10 cellular contexts compared by ENCODE assay signal in the genomic region with DNA sequence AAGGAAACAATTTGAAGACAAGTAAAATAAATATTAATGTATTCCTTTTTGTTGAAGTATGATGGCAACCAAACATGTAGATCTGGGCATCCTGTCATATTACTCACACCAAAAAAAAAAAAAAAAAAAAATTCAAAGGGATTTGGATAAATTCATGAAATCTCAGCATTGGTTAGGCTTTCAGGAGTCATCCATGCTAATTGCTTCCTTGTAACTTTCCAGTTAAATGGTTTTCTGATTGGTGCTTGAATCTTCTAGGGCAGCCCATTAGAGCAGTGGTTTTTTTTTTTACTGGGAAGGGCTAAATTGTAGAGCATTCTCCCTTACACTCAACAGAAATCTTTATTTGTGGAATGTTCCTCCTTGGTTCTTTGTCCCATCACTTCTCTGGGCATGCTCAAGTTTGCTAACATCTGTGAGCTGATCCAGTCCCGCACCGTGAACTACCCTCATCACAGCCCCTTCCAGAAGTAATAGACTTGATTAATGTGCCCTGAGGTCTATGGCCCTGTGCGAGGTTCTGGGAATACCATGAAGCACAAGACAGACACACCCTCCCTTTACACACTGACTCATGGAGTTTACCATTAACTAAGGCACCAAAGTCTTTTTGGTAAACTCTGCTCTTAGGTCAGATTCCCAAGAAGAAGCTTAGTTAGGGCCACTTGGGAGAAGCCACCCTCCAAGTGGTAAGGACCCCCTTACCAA. TPM values are rescaled to one million over a fixed set of nuclear protein-coding genes. Genes with fewer than 3 reads are reported as not detected.
A peak's percentile ranks its signal among the peaks of the same experiment; 100 is the strongest.
DNase-seq lines count a peak whose midpoint lies in the region; ATAC-seq, FAIRE-seq and TF ChIP-seq lines count a peak whose summit lies in the region.
"Had no signal": no experiment of that assay in that cellular context is flagged by ENCODE, and none has a peak within 500 bp of the region (broad histone marks: within the 10 kb centered on the region; RNA-seq: fewer than 3 reads in every experiment).

No MANE protein-coding gene starts in this region.

- no peaks in the 10 kb centered on the region for H3K27me3 ChIP-seq in heart left ventricle
- H3K27me3 ChIP-seq in right cardiac atrium (ENCODE audit: control insufficient read depth, insufficient read depth), result no peaks in the 10 kb centered on the region
- H3K27me3 ChIP-seq in keratinocyte (ENCODE audit: control insufficient read depth, extremely low read depth, insufficient read depth, low read length), result no peaks in the 10 kb centered on the region
- H3K27me3 ChIP-seq in tibial artery, result no peaks in the 10 kb centered on the region

- peak overlapping the region; percentile 96 for H3K27ac Mint-ChIP-seq in activated naive CD8-positive, alpha-beta T cell
- H3K27ac Mint-ChIP-seq: B cell had no signal

- H3K9me3 Mint-ChIP-seq in activated naive CD8-positive, alpha-beta T cell (ENCODE audit: low read depth), result no peaks in the 10 kb centered on the region

- no peaks in the 10 kb centered on the region for H3K9me3 ChIP-seq in heart left ventricle
- no peaks in the 10 kb centered on the region for H3K9me3 ChIP-seq in right cardiac atrium (ENCODE audit: control insufficient read depth, low read length)
- no peaks in the 10 kb centered on the region for H3K9me3 ChIP-seq in keratinocyte (ENCODE audit: control insufficient read depth, low read depth, low read length)
- no peaks in the 10 kb centered on the region for H3K9me3 ChIP-seq in tibial artery

- peak overlapping the region; percentile 92 for H3K4me3 Mint-ChIP-seq in activated naive CD8-positive, alpha-beta T cell
- H3K4me3 Mint-ChIP-seq: B cell had no signal

- H3K79me2 ChIP-seq in keratinocyte (ENCODE audit: control insufficient read depth, insufficient read depth, low read length), result no peaks in the 10 kb centered on the region

- DNase-seq in heart left ventricle (no peak), right cardiac atrium (no peak), keratinocyte (ENCODE audit: low read depth, low spot score) (no peak), tibial artery (no peak), NCI-H345 (lab: John Stamatoyannopoulos, UW) (no peak), NCI-H510A (lab: John Stamatoyannopoulos, UW) (no peak)
- DNase-seq: NCI-H69 had no signal

- H3K4me1 Mint-ChIP-seq in activated naive CD8-positive, alpha-beta T cell (ENCODE audit: low read depth), result peaks cover 89% of the 10 kb centered on the region

- H3K27me3 Mint-ChIP-seq in activated naive CD8-positive, alpha-beta T cell, result no peaks in the 10 kb centered on the region
- H3K27me3 Mint-ChIP-seq: B cell had no signal

- H3K4me1 ChIP-seq in heart left ventricle (peaks cover 20 to 81% (median 44%) of the 10 kb centered on the region in 12 donors), right cardiac atrium (ENCODE audit: control insufficient read depth, insufficient read depth, low read length) (peaks cover 24% of the 10 kb centered on the region), keratinocyte (ENCODE audit: control insufficient read depth, extremely low read depth, insufficient read depth, low read length) (peaks cover 4% of the 10 kb centered on the region), tibial artery (peaks cover 0 to 63% (median 53%) of the 10 kb centered on the region in 4 donors)

- peak overlapping the region; percentile 3 for H3K4me2 ChIP-seq in keratinocyte (ENCODE audit: control insufficient read depth, extremely low read depth, insufficient read depth, low read depth, low read length)

- no peaks in the 10 kb centered on the region for H3K9me1 ChIP-seq in keratinocyte (ENCODE audit: control insufficient read depth, extremely low read depth, insufficient read depth, low read length)

- TF ChIP-seq POLR2A in heart left ventricle (IDR thresholded peaks at IDR 0.05), result no peak

- ATAC-seq in heart left ventricle (no peak), right cardiac atrium (no peak), HG02870 (IDR thresholded peaks at IDR 0.05; ENCODE audit: unreplicated experiment) (no peak)

- no peak for FAIRE-seq in keratinocyte (lab: Jason Lieb, UNC)

- peak overlapping the region in 1 of 12 donors; percentile 49 for H3K4me3 ChIP-seq in heart left ventricle
- no peak overlapping the region for H3K4me3 ChIP-seq in right cardiac atrium (ENCODE audit: low read length)
- H3K4me3 ChIP-seq in keratinocyte (ENCODE audit: control insufficient read depth in 2 of 3, extremely low read depth in 1 of 3, insufficient read depth in 2 of 3, low read depth in 1 of 3, low read length in 3 of 3), result no peak overlapping the region
- no peak overlapping the region for H3K4me3 ChIP-seq in tibial artery

- H3K27ac ChIP-seq in heart left ventricle (peak overlapping the region in 10 of 12 donors; percentile 21 to 86 (median 60)), right cardiac atrium (ENCODE audit: low read length) (no peak overlapping the region), keratinocyte (ENCODE audit: control insufficient read depth, insufficient read depth, low read length) (no peak overlapping the region), tibial artery (peak overlapping the region; percentile 79 to 83)

- H2AFZ ChIP-seq in keratinocyte (ENCODE audit: control insufficient read depth, low read length), result no peak overlapping the region

- H4K20me1 ChIP-seq in keratinocyte (ENCODE audit: control insufficient read depth, extremely low read depth, insufficient read depth, low read length), result no peaks in the 10 kb centered on the region

- no peak overlapping the region for H3K9ac ChIP-seq in keratinocyte (ENCODE audit: control insufficient read depth, extremely low read depth, insufficient read depth, low read length)

- TF ChIP-seq CTCF in heart left ventricle (IDR thresholded peaks at IDR 0.05) (no peak), keratinocyte (optimal IDR thresholded peaks at IDR 0.05 in 1 of 3, IDR thresholded peaks at IDR 0.05 in 1 of 3, conservative IDR thresholded peaks at IDR 0.05 in 1 of 3; ENCODE audit: extremely low read depth in 1 of 3, insufficient read depth in 2 of 3, low read length in 3 of 3) (no peak), tibial artery (IDR thresholded peaks at IDR 0.05) (no peak)

- WGBS in heart left ventricle, 4 donors, result 78 to 98% (median 87%) methylated on average over 3 of the region's 3 CpGs
- 71% methylated on average over 3 of the region's 3 CpGs for WGBS in right cardiac atrium

- H3K36me3 ChIP-seq in heart left ventricle, result peaks cover 0 to 89% (median 50%) of the 10 kb centered on the region in 9 donors
- H3K36me3 ChIP-seq in keratinocyte (ENCODE audit: control insufficient read depth in 2 of 2, extremely low read depth in 1 of 2, insufficient read depth in 2 of 2, low read length in 2 of 2), result no peaks in the 10 kb centered on the region
- H3K36me3 ChIP-seq in tibial artery, result peaks cover 13 to 29% (median 13%) of the 10 kb centered on the region in 3 donors

- dilution Hi-C loops in keratinocyte (cut with MboI; ENCODE audit: extremely low pct_ligation_motif_present, low sequenced_read_pairs), result no loop called here

- intact Hi-C loops in heart left ventricle (cut with DNase I), result loop anchor here in 3 of 10 donors (5.0 to 10.0 kb wide), 2 partner anchors 48 to 55 kb away; no protein-coding TSS in a partner anchor
- intact Hi-C loops in right cardiac atrium (cut with DNase I), result loop anchor here in 1 of 4 donors (10.0 kb wide), 1 partner anchor 65 kb away; no protein-coding TSS in a partner anchor
- intact Hi-C loops in tibial artery (cut with DNase I; ENCODE audit: low total_unique reads), result no loop called here

- peaks cover 4% of the 10 kb centered on the region for H3K36me3 Mint-ChIP-seq in activated naive CD8-positive, alpha-beta T cell

RNA-seq across cellular contexts. Expression of a gene that starts 56.0 kb away (rescaled TPM):
- total RNA-seq in heart left ventricle, result 100 to 1,000 TPM; 107 to 214 (median 139) TPM
- polyA plus RNA-seq in heart left ventricle, result 100 to 1,000 TPM in 1 of 2 donors, 10 to 100 TPM in 1; 93.4 to 120 TPM
- 100 to 1,000 TPM; 139 to 184 (median 166) TPM for total RNA-seq in right cardiac atrium
- polyA plus RNA-seq in right cardiac atrium, result 107 TPM
- polyA plus RNA-seq in keratinocyte, result 19.6 to 23.9 TPM (median 19.6 TPM) in 3 replicates
- polyA plus RNA-seq in keratinocyte (2011; ENCODE audit: low read depth), result 16.7 TPM
- 12.9 and 19.5 TPM in 2 replicates for polyA plus RNA-seq in keratinocyte (2011; cell fraction: cytosol; rRNA removed)
- 20.7 and 26.2 TPM in 2 replicates for polyA plus RNA-seq in keratinocyte (2011; cell fraction: nucleus; rRNA removed)
- 16.0 and 19.9 TPM in 2 replicates for polyA plus RNA-seq in keratinocyte (2012; ENCODE audit: low replicate concordance)
- polyA minus RNA-seq in keratinocyte, result 12.3 to 21.4 TPM (median 12.4 TPM) in 3 replicates
- polyA minus RNA-seq in keratinocyte (2011; cell fraction: cytosol; rRNA and poly(A)+ RNA removed), result 16.7 TPM
- 10.0 and 12.7 TPM in 2 replicates for polyA minus RNA-seq in keratinocyte (2011; cell fraction: nucleus; rRNA and poly(A)+ RNA removed)

Comparison
In these comparisons a context has a peak if more than half of its experiments do, and no peak if none do; other contexts are left out.
1. H3K27ac ChIP-seq: peak in heart left ventricle (10 of 12) and tibial artery (2 of 2); none in right cardiac atrium (single experiment) and keratinocyte (single experiment).